ENCODE assay signal across 19 cellular contexts in the genomic region with DNA sequence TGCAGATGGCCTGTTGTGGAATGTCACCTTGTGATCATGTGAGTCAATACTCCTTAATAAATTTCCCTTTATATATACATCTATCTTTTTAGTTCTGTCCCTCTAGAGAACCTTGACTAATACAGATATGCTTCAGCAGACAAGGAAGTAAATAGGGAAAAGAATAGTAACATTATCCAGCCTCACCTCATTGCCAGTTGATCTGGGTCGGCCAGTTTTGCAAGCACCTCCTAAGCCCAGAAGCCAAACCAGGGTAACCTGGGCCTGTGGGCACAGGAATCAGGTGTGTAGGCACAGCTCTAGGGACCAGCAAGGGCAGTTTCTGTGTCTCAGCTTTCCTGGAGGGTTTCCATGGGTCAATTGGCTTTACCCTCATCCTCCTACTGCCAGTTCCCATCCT. TPM values are rescaled to one million over a fixed set of nuclear protein-coding genes. Genes with fewer than 3 reads are reported as not detected.
DNase-seq lines count a peak whose midpoint lies in the region; ATAC-seq and TF ChIP-seq lines count a peak whose summit lies in the region.
"Had no signal": no experiment of that assay in that cellular context is flagged by ENCODE, and none has a peak within 500 bp of the region (broad histone marks: within the 10 kb centered on the region; RNA-seq: fewer than 3 reads in every experiment).

No MANE protein-coding gene starts in this region.

- H3K36me3 Mint-ChIP-seq in MCF 10A (ENCODE audit: insufficient read depth, unreplicated experiment): no peaks in the 10 kb centered on the region
- no peaks in the 10 kb centered on the region for H3K36me3 Mint-ChIP-seq in type B pancreatic cell
- H3K36me3 Mint-ChIP-seq in stimulated activated effector memory CD8-positive, alpha-beta T cell treated with anti-CD3 and anti-CD28 coated beads, Interleukin-12 subunit alpha, Interleukin-12 subunit beta, amount 100 ng/mL, for 72 hours: no peaks in the 10 kb centered on the region

- BruUV-seq in MCF 10A (replicated peaks; lab: Mats Ljungman, UMichigan): no TSS peak

- H3K4me1 Mint-ChIP-seq in MCF 10A (ENCODE audit: insufficient read depth, unreplicated experiment): peaks cover 9% of the 10 kb centered on the region
- peaks cover 6% of the 10 kb centered on the region for H3K4me1 Mint-ChIP-seq in type B pancreatic cell (ENCODE audit: unreplicated experiment)
- peaks cover 14% of the 10 kb centered on the region for H3K4me1 Mint-ChIP-seq in stimulated activated effector memory CD8-positive, alpha-beta T cell treated with anti-CD3 and anti-CD28 coated beads, Interleukin-12 subunit alpha, Interleukin-12 subunit beta, amount 100 ng/mL, for 72 hours

- DNase-seq in T47D (ENCODE audit: low read depth in 1 of 2, low spot score in 1 of 2) (peak; percentile 37 to 85), MCF 10A (ENCODE audit: unreplicated experiment) (no peak), body of pancreas (peak in 2 of 4 donors; percentile 37 to 40), mucosa of descending colon (no peak), type B pancreatic cell (ENCODE audit: extremely low spot score, unreplicated experiment) (no peak), NCI-H1048 (lab: John Stamatoyannopoulos, UW) (no peak)
- no peak for DNase-seq in stimulated activated effector memory CD8-positive, alpha-beta T cell treated with anti-CD3 and anti-CD28 coated beads, Interleukin-12 subunit alpha, Interleukin-12 subunit beta, amount 100 ng/mL, for 72 hours (ENCODE audit: low spot score in 2 of 2)
- DNase-seq: DND-41, GDM1, NCI-H1092, NCI-H2107, NCI-H226, NCI-H748 treated with DMSO at 0.1 percent for 48 hours had no signal

- H3K4me3 Mint-ChIP-seq in MCF 10A (ENCODE audit: unreplicated experiment) (no peak overlapping the region), type B pancreatic cell (peak overlapping the region; percentile 46)
- no peak overlapping the region for H3K4me3 Mint-ChIP-seq in stimulated activated effector memory CD8-positive, alpha-beta T cell treated with anti-CD3 and anti-CD28 coated beads, Interleukin-12 subunit alpha, Interleukin-12 subunit beta, amount 100 ng/mL, for 72 hours

- no peak overlapping the region for H3K4me3 ChIP-seq in body of pancreas
- no peak overlapping the region for H3K4me3 ChIP-seq in mucosa of descending colon
- H3K4me3 ChIP-seq: BLaER1 treated with 17β-estradiol and CSF1 and Interleukin-3, amounts not matched to agents 10 nM and 100 nM; K562; SK-N-MC had no signal

- H3K27me3 ChIP-seq in body of pancreas: no peaks in the 10 kb centered on the region
- H3K27me3 ChIP-seq: BLaER1 treated with 17β-estradiol and CSF1 and Interleukin-3, amounts not matched to agents 10 nM and 100 nM had no signal

- no peaks in the 10 kb centered on the region for H3K9me3 Mint-ChIP-seq in MCF 10A (ENCODE audit: unreplicated experiment)
- no peaks in the 10 kb centered on the region for H3K9me3 Mint-ChIP-seq in type B pancreatic cell
- H3K9me3 Mint-ChIP-seq in stimulated activated effector memory CD8-positive, alpha-beta T cell treated with anti-CD3 and anti-CD28 coated beads, Interleukin-12 subunit alpha, Interleukin-12 subunit beta, amount 100 ng/mL, for 72 hours: no peaks in the 10 kb centered on the region

- H3K27ac Mint-ChIP-seq in MCF 10A (ENCODE audit: low read depth, unreplicated experiment) (no peak overlapping the region), type B pancreatic cell (peak overlapping the region; percentile 91)
- H3K27ac Mint-ChIP-seq in stimulated activated effector memory CD8-positive, alpha-beta T cell treated with anti-CD3 and anti-CD28 coated beads, Interleukin-12 subunit alpha, Interleukin-12 subunit beta, amount 100 ng/mL, for 72 hours: no peak overlapping the region

- CTCF ChIA-PET in MCF 10A (lab: Yijun Ruan, JAX): interaction anchor here (1.4 kb wide), 1 partner anchor 24 kb away, joined by 7 read pairs; no protein-coding TSS in a partner anchor

- TF ChIP-seq CTCF in MCF 10A (IDR thresholded peaks at IDR 0.05; ENCODE audit: unreplicated experiment) (no peak), body of pancreas (IDR thresholded peaks at IDR 0.05) (no peak), mucosa of descending colon (IDR thresholded peaks at IDR 0.05) (no peak), type B pancreatic cell (conservative IDR thresholded peaks at IDR 0.05) (no peak)

- POLR2A ChIA-PET in MCF 10A (lab: Yijun Ruan, JAX): no interaction called here

- ATAC-seq in body of pancreas (peak; percentile 56), mucosa of descending colon (peak; percentile 47), GM21717 (IDR thresholded peaks at IDR 0.05; ENCODE audit: unreplicated experiment) (no peak)
- ATAC-seq in stimulated activated effector memory CD8-positive, alpha-beta T cell treated with anti-CD3 and anti-CD28 coated beads, Interleukin-12 subunit alpha, Interleukin-12 subunit beta, amount 100 ng/mL, for 72 hours: no peak
- ATAC-seq: K562, Right ventricle myocardium inferior had no signal

- TF ChIP-seq POLR2A in body of pancreas (IDR thresholded peaks at IDR 0.05): no peak

- in situ Hi-C loops in T47D (cut with HindIII; ENCODE audit: low pct_unique_long_range_greater_than_20kb, low sequenced_read_pairs): no loop called here

- peaks cover 17% of the 10 kb centered on the region for H3K27me3 Mint-ChIP-seq in MCF 10A (ENCODE audit: insufficient read depth, unreplicated experiment)
- peaks cover 9% of the 10 kb centered on the region for H3K27me3 Mint-ChIP-seq in type B pancreatic cell

- intact Hi-C loops in MCF 10A (cut with micrococcal nuclease): no loop called here
- intact Hi-C loops in body of pancreas (cut with DNase I): no loop called here
- intact Hi-C loops in mucosa of descending colon (cut with DNase I, micrococcal nuclease): no loop called here

- peak overlapping the region in 3 of 4 donors; percentile 41 to 71 (median 43) for H3K27ac ChIP-seq in body of pancreas
- H3K27ac ChIP-seq: BLaER1 treated with 17β-estradiol and CSF1 and Interleukin-3, amounts not matched to agents 10 nM and 100 nM; SK-N-MC had no signal

- 31 to 54% methylated on average over 1 of the region's 1 CpG for WGBS in body of pancreas, 2 donors

- H3K9me3 ChIP-seq in body of pancreas (no peaks in the 10 kb centered on the region), mucosa of descending colon (no peaks in the 10 kb centered on the region)

- no peaks in the 10 kb centered on the region for H3K36me3 ChIP-seq in body of pancreas (replicated peaks in 1 of 2; ENCODE audit: insufficient read depth in 1 of 2, low read depth in 2 of 2)
- H3K36me3 ChIP-seq in mucosa of descending colon (ENCODE audit: low read depth): no peaks in the 10 kb centered on the region
- H3K36me3 ChIP-seq: BLaER1 treated with 17β-estradiol and CSF1 and Interleukin-3, amounts not matched to agents 10 nM and 100 nM had no signal

- H3K4me1 ChIP-seq in body of pancreas: peaks cover 6% of the 10 kb centered on the region
- no peaks in the 10 kb centered on the region for H3K4me1 ChIP-seq in mucosa of descending colon (ENCODE audit: low read depth)

RNA-seq across cellular contexts. Expression of a gene that starts 11.9 kb away (rescaled TPM):
- total RNA-seq in MCF 10A (2022) (not detected in 2 replicates), body of pancreas (not detected), mucosa of descending colon (not detected), type B pancreatic cell (ENCODE audit: low replicate concordance) (not detected in 2 replicates)
- total RNA-seq: K562, Right ventricle myocardium inferior had no signal

RNA-seq across cellular contexts. Expression of a gene that starts 20.4 kb away (rescaled TPM):
- total RNA-seq in MCF 10A (2022): not detected in 2 replicates
- 10 to 100 TPM; 14.5 to 19.1 TPM for total RNA-seq in body of pancreas
- total RNA-seq in mucosa of descending colon: 10 to 100 TPM in 1 of 3 donors, 1 to 10 TPM in 2; 2.6 to 10.5 (median 3.5) TPM
- 1.4 and 17.8 TPM in 2 replicates for total RNA-seq in type B pancreatic cell (ENCODE audit: low replicate concordance)

RNA-seq across cellular contexts. Expression of a gene that starts 34.1 kb away (rescaled TPM):
- not detected in 2 replicates for total RNA-seq in MCF 10A (2022)
- total RNA-seq in body of pancreas: not detected
- total RNA-seq in mucosa of descending colon: under 1 TPM; 0.16 to 0.51 (median 0.41) TPM
- total RNA-seq in type B pancreatic cell (ENCODE audit: low replicate concordance): 0.17 TPM in 1 of 2 replicates, not detected in the other
- total RNA-seq: A172, Right ventricle myocardium inferior had no signal

RNA-seq across cellular contexts. Expression of a gene that starts 54.5 kb away (rescaled TPM):
- 99.9 and 105 TPM in 2 replicates for total RNA-seq in MCF 10A (2022)
- 10 to 100 TPM; 13.5 to 19.4 TPM for total RNA-seq in body of pancreas
- total RNA-seq in mucosa of descending colon: 10 to 100 TPM; 43.2 to 63.7 (median 53.8) TPM
- 68.2 and 73.7 TPM in 2 replicates for total RNA-seq in type B pancreatic cell (ENCODE audit: low replicate concordance)

RNA-seq across cellular contexts. Expression of a gene that starts 54.6 kb away (rescaled TPM):
- total RNA-seq in MCF 10A (2022) (72.5 and 80.8 TPM in 2 replicates), body of pancreas (10 to 100 TPM; 38.7 to 56.0 TPM), mucosa of descending colon (100 to 1,000 TPM in 2 of 3 donors, 10 to 100 TPM in 1; 98.0 to 147 (median 109) TPM), type B pancreatic cell (ENCODE audit: low replicate concordance) (73.1 and 96.0 TPM in 2 replicates)

Comparison
In these comparisons a context has a peak if more than half of its experiments do, and no peak if none do; other contexts are left out.
1. DNase-seq: peak in T47D (2 of 2); none in MCF 10A (single experiment), mucosa of descending colon (0 of 3), type B pancreatic cell (single experiment), stimulated activated effector memory CD8-positive, alpha-beta T cell treated with anti-CD3 and anti-CD28 coated beads, Interleukin-12 subunit alpha, Interleukin-12 subunit beta, amount 100 ng/mL, for 72 hours (0 of 2) and NCI-H1048 (single experiment).
2. ATAC-seq: peak in body of pancreas (single experiment) and mucosa of descending colon (single experiment); none in GM21717 (single experiment) and stimulated activated effector memory CD8-positive, alpha-beta T cell treated with anti-CD3 and anti-CD28 coated beads, Interleukin-12 subunit alpha, Interleukin-12 subunit beta, amount 100 ng/mL, for 72 hours (single experiment).